Comparison of ENCODE assay signal across 13 cellular contexts in the genomic region with DNA sequence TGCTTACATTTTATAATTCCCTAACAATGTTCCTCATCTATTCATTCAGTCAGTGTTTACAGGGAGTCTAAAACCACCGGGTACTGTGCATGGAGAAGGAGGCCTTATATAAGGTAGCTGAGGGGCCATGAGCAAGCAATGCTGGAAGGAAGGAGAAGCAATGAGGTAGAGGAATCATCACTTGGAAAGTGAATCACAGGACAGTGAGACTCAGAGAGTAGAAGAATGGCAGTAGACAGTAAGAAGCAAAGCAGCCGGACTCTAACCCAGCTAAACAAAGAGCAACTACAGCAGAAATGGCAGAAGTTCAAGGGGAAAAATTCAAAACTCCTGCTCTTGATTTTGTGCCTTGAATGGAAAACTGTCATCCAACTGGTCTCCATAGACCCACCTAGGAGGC.
DNase-seq lines count a peak whose midpoint lies in the region; ATAC-seq and TF ChIP-seq lines count a peak whose summit lies in the region.
"Had no signal": no experiment of that assay in that cellular context is flagged by ENCODE, and none has a peak within 500 bp of the region (broad histone marks: within the 10 kb centered on the region; RNA-seq: fewer than 3 reads in every experiment).

No MANE protein-coding gene starts in this region.

- no peaks in the 10 kb centered on the region for H3K36me3 Mint-ChIP-seq in MCF 10A (ENCODE audit: insufficient read depth, unreplicated experiment)
- H3K36me3 Mint-ChIP-seq in mesothelial cell of epicardium = peaks cover 13% of the 10 kb centered on the region
- H3K36me3 Mint-ChIP-seq: IgD-negative memory B cell had no signal

- 56 to 77% (median 67%) methylated on average over 2 of the region's 2 CpGs for WGBS in heart left ventricle, 4 donors

- peaks cover 8% of the 10 kb centered on the region for H3K4me1 Mint-ChIP-seq in MCF 10A (ENCODE audit: insufficient read depth, unreplicated experiment)
- peaks cover 24% of the 10 kb centered on the region for H3K4me1 Mint-ChIP-seq in mesothelial cell of epicardium

- DNase-seq in heart left ventricle = no peak
- DNase-seq in Right ventricle myocardium inferior (ENCODE audit: missing footprints) = no peak
- no peak for DNase-seq in MCF 10A (ENCODE audit: unreplicated experiment)
- DNase-seq in mesothelial cell of epicardium (ENCODE audit: low spot score in 2 of 2, unreplicated experiment in 2 of 2) = no peak
- DNase-seq in uterus = no peak
- no peak for DNase-seq in NCI-H345 treated with DMSO at 0.1 percent for 48 hours (lab: John Stamatoyannopoulos, UW; ENCODE audit: unreplicated experiment)
- DNase-seq in SIG-M5 treated with dmso at 0.1 percent for 504 hours (lab: John Stamatoyannopoulos, UW; ENCODE audit: unreplicated experiment) = no peak
- no peak for DNase-seq in activated CD8-positive, alpha-beta memory T cell treated with anti-CD3 and anti-CD28 coated beads, Interleukin-2, amount 50 U/mL, for 4 hours
- DNase-seq: NCI-H1930, T1000 had no signal

- H3K27ac ChIP-seq in heart left ventricle (peak overlapping the region in 9 of 12 donors; percentile 1 to 39 (median 16)), uterus (peak overlapping the region; percentile 74 to 81)

- TF ChIP-seq POLR2A in heart left ventricle (IDR thresholded peaks at IDR 0.05) (no peak), uterus (IDR thresholded peaks at IDR 0.05) (no peak)

- no TSS peak for BruUV-seq in MCF 10A (replicated peaks; lab: Mats Ljungman, UMichigan)

- H3K9me3 ChIP-seq in heart left ventricle = peaks cover 0 to 9% (median 2%) of the 10 kb centered on the region in 12 donors
- peaks cover 0 to 6% of the 10 kb centered on the region in 2 donors for H3K9me3 ChIP-seq in uterus

- peaks cover 0 to 65% (median 36%) of the 10 kb centered on the region in 12 donors for H3K4me1 ChIP-seq in heart left ventricle
- no peaks in the 10 kb centered on the region for H3K4me1 ChIP-seq in uterus

- H3K4me3 ChIP-seq in heart left ventricle (no peak overlapping the region), uterus (no peak overlapping the region)

- H3K9me3 Mint-ChIP-seq in MCF 10A (ENCODE audit: unreplicated experiment) = no peaks in the 10 kb centered on the region
- peaks cover 7% of the 10 kb centered on the region for H3K9me3 Mint-ChIP-seq in mesothelial cell of epicardium

- CTCF ChIA-PET in MCF 10A (lab: Yijun Ruan, JAX) = no interaction called here

- no peaks in the 10 kb centered on the region for H3K27me3 ChIP-seq in heart left ventricle
- H3K27me3 ChIP-seq in uterus = no peaks in the 10 kb centered on the region

- no peaks in the 10 kb centered on the region for H3K27me3 Mint-ChIP-seq in MCF 10A (ENCODE audit: insufficient read depth, unreplicated experiment)
- no peaks in the 10 kb centered on the region for H3K27me3 Mint-ChIP-seq in mesothelial cell of epicardium (ENCODE audit: low read depth)

- POLR2A ChIA-PET in MCF 10A (lab: Yijun Ruan, JAX) = interaction anchor here (0.7 kb wide), 1 partner anchor 569 kb away, joined by 3 read pairs; no protein-coding TSS in a partner anchor

- ATAC-seq in heart left ventricle = peak in 1 of 4 donors; percentile 22
- ATAC-seq in Right ventricle myocardium inferior = no peak
- ATAC-seq: HCT116 had no signal

- H3K4me3 Mint-ChIP-seq in MCF 10A (ENCODE audit: unreplicated experiment) (no peak overlapping the region), mesothelial cell of epicardium (no peak overlapping the region)
- H3K4me3 Mint-ChIP-seq: B cell had no signal

- TF ChIP-seq CTCF in heart left ventricle (IDR thresholded peaks at IDR 0.05) (no peak), MCF 10A (IDR thresholded peaks at IDR 0.05; ENCODE audit: unreplicated experiment) (no peak), mesothelial cell of epicardium (IDR thresholded peaks at IDR 0.05; ENCODE audit: unreplicated experiment) (no peak), uterus (IDR thresholded peaks at IDR 0.05) (no peak)

- intact Hi-C loops in heart left ventricle (cut with DNase I) (loop anchor here in 8 of 10 donors (5.0 to 10.0 kb wide), 9 partner anchors 51 to 567 kb away; partner anchors contain the start of gene RBMS1 (in 6 of the 8)), Right ventricle myocardium inferior (cut with DNase I) (loop anchor here (5.0 to 10.0 kb wide), 3 partner anchors 53 to 479 kb away; no protein-coding TSS in a partner anchor), MCF 10A (cut with micrococcal nuclease) (loop anchor here (5.0 kb wide), 2 partner anchors 242 to 547 kb away; no protein-coding TSS in a partner anchor), uterus (cut with DNase I; ENCODE audit: low total_unique reads) (no loop called here)

- H3K36me3 ChIP-seq in heart left ventricle (peaks cover 0 to 6% (median 0%) of the 10 kb centered on the region in 9 donors), uterus (no peaks in the 10 kb centered on the region)

- peak overlapping the region; percentile 40 for H3K27ac Mint-ChIP-seq in MCF 10A (ENCODE audit: low read depth, unreplicated experiment)
- peak overlapping the region; percentile 39 for H3K27ac Mint-ChIP-seq in mesothelial cell of epicardium
- H3K27ac Mint-ChIP-seq: B cell, IgD-negative memory B cell had no signal
